Comparison of ENCODE assay signal across 18 cellular contexts in genomic region chr3:54014067-54014466, GRCh38.
"Had no signal": no experiment of that assay in that cellular context is flagged by ENCODE, and none has a peak within 500 bp of the region (broad histone marks: within the 10 kb centered on the region; RNA-seq: fewer than 3 reads in every experiment).

No MANE protein-coding gene starts in this region.

- H3K4me1 Mint-ChIP-seq: activated naive CD8-positive, alpha-beta T cell treated with anti-CD3 and anti-CD28 coated beads, Interleukin-2, amount 50 U/mL, for 24 hours; naive thymus-derived CD4-positive, alpha-beta T cell had no signal

- H3K4me3 Mint-ChIP-seq: activated naive CD4-positive, alpha-beta T cell treated with anti-CD3 and anti-CD28 coated beads for 36 hours; activated naive CD8-positive, alpha-beta T cell treated with anti-CD3 and anti-CD28 coated beads, Interleukin-2, amount 50 U/mL, for 24 hours; activated T-cell treated with anti-CD3 and anti-CD28 coated beads, Interleukin-2, amount 50 U/mL, for 4 hours; naive thymus-derived CD4-positive, alpha-beta T cell; stimulated activated naive B cell treated with anti-CD40 and anti-IgM and Interleukin-4, amounts not matched to agents 10 μg/mL and 1 μg/mL and 100 μg/mL, for 72 hours had no signal

- H3K4me1 ChIP-seq: body of pancreas, testis, uterus had no signal

- ATAC-seq: activated naive CD8-positive, alpha-beta T cell treated with anti-CD3 and anti-CD28 coated beads, Interleukin-2, amount 50 U/mL, for 24 hours; activated T-cell treated with anti-CD3 and anti-CD28 coated beads, Interleukin-2, amount 50 U/mL, for 4 hours; body of pancreas; left lobe of liver; naive thymus-derived CD4-positive, alpha-beta T cell; stimulated activated naive B cell treated with anti-CD40 and anti-IgM and Interleukin-4, amounts not matched to agents 10 μg/mL and 1 μg/mL and 100 μg/mL, for 72 hours had no signal

- H3K36me3 Mint-ChIP-seq: naive thymus-derived CD4-positive, alpha-beta T cell; stimulated activated naive B cell treated with anti-CD40 and anti-IgM and Interleukin-4, amounts not matched to agents 10 μg/mL and 1 μg/mL and 100 μg/mL, for 72 hours had no signal

- DNase-seq: activated CD4-positive, alpha-beta T cell treated with anti-CD3 and anti-CD28 coated beads, Interleukin-2, amount 50 U/mL, for 4 hours; activated CD8-positive, alpha-beta memory T cell treated with anti-CD3 and anti-CD28 coated beads for 24 hours; activated CD8-positive, alpha-beta memory T cell treated with anti-CD3 and anti-CD28 coated beads, Interleukin-2, amount 50 U/mL, for 48 hours; activated naive CD4-positive, alpha-beta T cell treated with anti-CD3 and anti-CD28 coated beads for 36 hours; activated naive CD8-positive, alpha-beta T cell treated with anti-CD3 and anti-CD28 coated beads, Interleukin-2, amount 50 U/mL, for 24 hours; activated T-cell treated with anti-CD3 and anti-CD28 coated beads, Interleukin-2, amount 50 U/mL, for 4 hours; body of pancreas; naive thymus-derived CD4-positive, alpha-beta T cell; stimulated activated CD4-positive, alpha-beta T cell treated with anti-CD3 and anti-CD28 coated beads, Interleukin-2, amount 100 ng/mL, for 48 hours; stimulated activated CD8-positive, alpha-beta memory T cell treated with anti-CD3 and anti-CD28 coated beads, Interleukin-4, amount 100 ng/mL, for 48 hours; stimulated activated naive B cell treated with anti-CD40 and anti-IgM and Interleukin-4, amounts not matched to agents 10 μg/mL and 1 μg/mL and 100 μg/mL, for 72 hours; testis; trophoblast cell; uterus had no signal

- H3K27ac ChIP-seq: body of pancreas, cardiac muscle cell, epithelial cell of prostate, testis, uterus had no signal

- H3K9me3 ChIP-seq: body of pancreas, testis, uterus had no signal

- H3K27me3 ChIP-seq: body of pancreas, cardiac muscle cell, testis had no signal

- H3K27ac Mint-ChIP-seq: activated naive CD4-positive, alpha-beta T cell treated with anti-CD3 and anti-CD28 coated beads for 36 hours; activated naive CD8-positive, alpha-beta T cell treated with anti-CD3 and anti-CD28 coated beads, Interleukin-2, amount 50 U/mL, for 24 hours; activated T-helper 2 cell treated with anti-CD3 and anti-CD28 coated beads, Interferon-gamma antibody, Interleukin-2, Interleukin-4, amounts not matched to agents 10 μg/mL and 5 μg/mL and 100 μg/mL, durations not matched to agents 14 hours and 24 hours and 36 hours; naive thymus-derived CD4-positive, alpha-beta T cell; stimulated activated naive B cell treated with anti-CD40 and anti-IgM and Interleukin-4, amounts not matched to agents 10 μg/mL and 1 μg/mL and 100 μg/mL, for 72 hours had no signal

- H3K36me3 ChIP-seq: cardiac muscle cell, uterus had no signal

- H3K4me3 ChIP-seq: body of pancreas, cardiac muscle cell, testis, uterus had no signal
